ENCODE assay signal across 21 cellular contexts in genomic region chr1:209364716-209365115, GRCh38.
A peak's percentile ranks its signal among the peaks of the same experiment; 100 is the strongest.
DNase-seq lines count a peak whose midpoint lies in the region; ATAC-seq and TF ChIP-seq lines count a peak whose summit lies in the region.
"Had no signal": no experiment of that assay in that cellular context is flagged by ENCODE, and none has a peak within 500 bp of the region (broad histone marks: within the 10 kb centered on the region; RNA-seq: fewer than 3 reads in every experiment).

No MANE protein-coding gene starts in this region.

- POLR2A ChIA-PET in CD8-positive, alpha-beta T cell (lab: Charles Lee) = no interaction called here

- no peaks in the 10 kb centered on the region for H3K36me3 ChIP-seq in CD8-positive, alpha-beta T cell (ENCODE audit: insufficient read depth, low read length)
- H3K36me3 ChIP-seq in vagina = no peaks in the 10 kb centered on the region
- H3K36me3 ChIP-seq: colonic mucosa, left ventricle myocardium inferior, upper lobe of right lung had no signal

- H3K9me3 ChIP-seq in CD8-positive, alpha-beta T cell (ENCODE audit: low read length) = no peaks in the 10 kb centered on the region
- H3K9me3 ChIP-seq in vagina = no peaks in the 10 kb centered on the region
- H3K9me3 ChIP-seq: colonic mucosa, left ventricle myocardium inferior, upper lobe of right lung had no signal

- H3K36me3 Mint-ChIP-seq in type B pancreatic cell = no peaks in the 10 kb centered on the region
- H3K36me3 Mint-ChIP-seq in CD8-positive, alpha-beta T cell = no peaks in the 10 kb centered on the region
- H3K36me3 Mint-ChIP-seq in activated naive CD4-positive, alpha-beta T cell treated with anti-CD3 and anti-CD28 coated beads, Interleukin-2, amount 50 U/mL, for 72 hours = no peaks in the 10 kb centered on the region
- H3K36me3 Mint-ChIP-seq: activated naive CD4-positive, alpha-beta T cell treated with anti-CD3 and anti-CD28 coated beads, Interleukin-2, amount 50 U/mL, for 24 hours had no signal

- peak; percentile 63 for DNase-seq in HK-2 (ENCODE audit: unreplicated experiment)
- peak; percentile 58 for DNase-seq in SW480 (ENCODE audit: low spot score)
- peak; percentile 88 for DNase-seq in islet precursor cell
- DNase-seq in type B pancreatic cell (ENCODE audit: extremely low spot score, unreplicated experiment) = no peak
- DNase-seq in CD8-positive, alpha-beta T cell = no peak
- DNase-seq in vagina (ENCODE audit: extremely low spot score in 2 of 2) = no peak
- DNase-seq in activated naive CD4-positive, alpha-beta T cell treated with anti-CD3 and anti-CD28 coated beads, Interleukin-2, amount 50 U/mL, for 72 hours (ENCODE audit: low spot score in 2 of 2) = no peak
- DNase-seq: activated CD8-positive, alpha-beta T cell treated with anti-CD3 and anti-CD28 coated beads for 36 hours; activated T-cell treated with anti-CD3 and anti-CD28 coated beads, Interleukin-2, amount 50 U/mL, for 24 hours; colonic mucosa; left ventricle myocardium inferior; NCI-H1436; NCI-H446; nucleus accumbens; SIG-M5; stimulated activated CD4-positive, alpha-beta T cell treated with anti-CD3 and anti-CD28 coated beads, Interleukin-1b, Interleukin-23, amount 100 ng/mL, for 48 hours; stimulated activated naive CD8-positive, alpha-beta T cell treated with anti-CD3 and anti-CD28 coated beads, Interleukin-15, Interleukin-2, amounts not matched to agents 100 U/mL and 50 U/mL, for 24 hours; upper lobe of right lung had no signal

- no peak for TF ChIP-seq CTCF in type B pancreatic cell (conservative IDR thresholded peaks at IDR 0.05)
- no peak for TF ChIP-seq CTCF in CD8-positive, alpha-beta T cell (IDR thresholded peaks at IDR 0.05)
- no peak for TF ChIP-seq CTCF in vagina (IDR thresholded peaks at IDR 0.05)

- H3K4me3 ChIP-seq in CD8-positive, alpha-beta T cell (ENCODE audit: low read depth, low read length) = no peak overlapping the region
- H3K4me3 ChIP-seq in vagina = no peak overlapping the region
- H3K4me3 ChIP-seq: colonic mucosa, left ventricle myocardium inferior, upper lobe of right lung had no signal

- ATAC-seq in CD8-positive, alpha-beta T cell = no peak
- ATAC-seq in activated naive CD4-positive, alpha-beta T cell treated with anti-CD3 and anti-CD28 coated beads, Interleukin-2, amount 50 U/mL, for 72 hours = no peak
- ATAC-seq: activated CD8-positive, alpha-beta T cell treated with anti-CD3 and anti-CD28 coated beads for 36 hours; sciatic nerve; stimulated activated naive CD8-positive, alpha-beta T cell treated with anti-CD3 and anti-CD28 coated beads, Interleukin-15, Interleukin-2, amounts not matched to agents 100 U/mL and 50 U/mL, for 24 hours; upper lobe of right lung had no signal

- intact Hi-C loops in CD8-positive, alpha-beta T cell (cut with DNase I, micrococcal nuclease) = no loop called here
- intact Hi-C loops in vagina (cut with DNase I) = no loop called here

- no peaks in the 10 kb centered on the region for H3K9me3 Mint-ChIP-seq in type B pancreatic cell
- H3K9me3 Mint-ChIP-seq in CD8-positive, alpha-beta T cell = no peaks in the 10 kb centered on the region
- H3K9me3 Mint-ChIP-seq in activated naive CD4-positive, alpha-beta T cell treated with anti-CD3 and anti-CD28 coated beads, Interleukin-2, amount 50 U/mL, for 72 hours = no peaks in the 10 kb centered on the region
- H3K9me3 Mint-ChIP-seq: activated CD8-positive, alpha-beta T cell treated with anti-CD3 and anti-CD28 coated beads for 36 hours; activated naive CD4-positive, alpha-beta T cell treated with anti-CD3 and anti-CD28 coated beads, Interleukin-2, amount 50 U/mL, for 24 hours; activated T-cell treated with anti-CD3 and anti-CD28 coated beads, Interleukin-2, amount 50 U/mL, for 24 hours; T-helper 1 cell treated with Interleukin-12 subunit alpha and Interleukin-12 subunit beta and Interleukin-4 antibody, amounts not matched to agents 30 μg/mL and 1 μg/mL, for 36 hours had no signal

- TF ChIP-seq POLR2A in vagina (IDR thresholded peaks at IDR 0.05) = no peak

- CTCF ChIA-PET in CD8-positive, alpha-beta T cell (lab: Charles Lee) = interaction anchor here (0.9 to 1.1 kb wide), 2 partner anchors 10 to 43 kb away, joined by 3 read pairs; no protein-coding TSS in a partner anchor

- H3K27ac ChIP-seq in CD8-positive, alpha-beta T cell (ENCODE audit: low read depth, low read length) = no peak overlapping the region
- no peak overlapping the region for H3K27ac ChIP-seq in vagina
- H3K27ac ChIP-seq: colonic mucosa, left ventricle myocardium inferior, upper lobe of right lung had no signal

- H3K4me1 ChIP-seq in CD8-positive, alpha-beta T cell (ENCODE audit: insufficient read depth, low read length) = no peaks in the 10 kb centered on the region
- H3K4me1 ChIP-seq in vagina = peaks cover 40% of the 10 kb centered on the region
- H3K4me1 ChIP-seq: colonic mucosa, upper lobe of right lung had no signal

- H3K4me3 Mint-ChIP-seq in type B pancreatic cell = no peak overlapping the region
- H3K4me3 Mint-ChIP-seq in CD8-positive, alpha-beta T cell = no peak overlapping the region
- H3K4me3 Mint-ChIP-seq: activated CD8-positive, alpha-beta T cell treated with anti-CD3 and anti-CD28 coated beads for 36 hours; activated naive CD4-positive, alpha-beta T cell treated with anti-CD3 and anti-CD28 coated beads, Interleukin-2, amount 50 U/mL, for 24 hours; activated T-cell treated with anti-CD3 and anti-CD28 coated beads, Interleukin-2, amount 50 U/mL, for 24 hours; T-helper 1 cell treated with Interleukin-12 subunit alpha and Interleukin-12 subunit beta and Interleukin-4 antibody, amounts not matched to agents 30 μg/mL and 1 μg/mL, for 36 hours had no signal

- H3K27me3 Mint-ChIP-seq in type B pancreatic cell = peaks cover 4% of the 10 kb centered on the region
- peaks cover 6% of the 10 kb centered on the region for H3K27me3 Mint-ChIP-seq in CD8-positive, alpha-beta T cell (ENCODE audit: low read depth)

- no peaks in the 10 kb centered on the region for H3K27me3 ChIP-seq in CD8-positive, alpha-beta T cell (ENCODE audit: insufficient read depth, low read length)
- H3K27me3 ChIP-seq in vagina = no peaks in the 10 kb centered on the region
- H3K27me3 ChIP-seq: colonic mucosa, upper lobe of right lung had no signal

- H3K4me1 Mint-ChIP-seq in type B pancreatic cell (ENCODE audit: unreplicated experiment) = peaks cover 11% of the 10 kb centered on the region
- no peaks in the 10 kb centered on the region for H3K4me1 Mint-ChIP-seq in CD8-positive, alpha-beta T cell (ENCODE audit: low read depth)
- H3K4me1 Mint-ChIP-seq: activated naive CD4-positive, alpha-beta T cell treated with anti-CD3 and anti-CD28 coated beads, Interleukin-2, amount 50 U/mL, for 24 hours had no signal

- peak overlapping the region; percentile 50 for H3K27ac Mint-ChIP-seq in type B pancreatic cell
- H3K27ac Mint-ChIP-seq in CD8-positive, alpha-beta T cell = no peak overlapping the region
- H3K27ac Mint-ChIP-seq in activated naive CD4-positive, alpha-beta T cell treated with anti-CD3 and anti-CD28 coated beads, Interleukin-2, amount 50 U/mL, for 72 hours = no peak overlapping the region
- H3K27ac Mint-ChIP-seq: activated CD8-positive, alpha-beta T cell treated with anti-CD3 and anti-CD28 coated beads for 36 hours; activated naive CD4-positive, alpha-beta T cell treated with anti-CD3 and anti-CD28 coated beads, Interleukin-2, amount 50 U/mL, for 24 hours; activated T-cell treated with anti-CD3 and anti-CD28 coated beads, Interleukin-2, amount 50 U/mL, for 24 hours; T-helper 1 cell treated with Interleukin-12 subunit alpha and Interleukin-12 subunit beta and Interleukin-4 antibody, amounts not matched to agents 30 μg/mL and 1 μg/mL, for 36 hours had no signal

Comparison
In these comparisons a context has a peak if more than half of its experiments do, and no peak if none do; other contexts are left out.
1. DNase-seq: peak in HK-2 (single experiment), SW480 (single experiment) and islet precursor cell (single experiment); none in type B pancreatic cell (single experiment), CD8-positive, alpha-beta T cell (0 of 7), vagina (0 of 2) and activated naive CD4-positive, alpha-beta T cell treated with anti-CD3 and anti-CD28 coated beads, Interleukin-2, amount 50 U/mL, for 72 hours (0 of 2).